Comparison of ENCODE assay signal across 8 cellular contexts in genomic region chr11:122808494-122808893, GRCh38. TPM values are rescaled to one million over a fixed set of nuclear protein-coding genes. Genes with fewer than 3 reads are reported as not detected.
DNase-seq lines count a peak whose midpoint lies in the region; ATAC-seq, FAIRE-seq and TF ChIP-seq lines count a peak whose summit lies in the region.

No MANE protein-coding gene starts in this region.

- ATAC-seq in HG03064 (IDR thresholded peaks at IDR 0.05; ENCODE audit: low read depth, unreplicated experiment): peak; percentile 71
- ATAC-seq in activated CD8-positive, alpha-beta T cell treated with anti-CD3 and anti-CD28 coated beads for 36 hours: peak; percentile 49

- no peaks in the 10 kb centered on the region for H3K27me3 Mint-ChIP-seq in activated CD8-positive, alpha-beta T cell treated with anti-CD3 and anti-CD28 coated beads for 36 hours
- H3K27me3 Mint-ChIP-seq in mesothelial cell of epicardium (ENCODE audit: low read depth): no peaks in the 10 kb centered on the region

- peak overlapping the region; percentile 55 for H3K4me3 Mint-ChIP-seq in activated CD8-positive, alpha-beta T cell treated with anti-CD3 and anti-CD28 coated beads for 36 hours
- no peak overlapping the region for H3K4me3 Mint-ChIP-seq in mesothelial cell of epicardium

- intact Hi-C loops in activated CD8-positive, alpha-beta T cell treated with anti-CD3 and anti-CD28 coated beads for 36 hours (cut with micrococcal nuclease): no loop called here

- no peak for FAIRE-seq in D721Med (lab: Jason Lieb, UNC)

- H3K36me3 ChIP-seq in H7 (replicated peaks; ENCODE audit: control insufficient read depth, insufficient read depth, low read length): no peaks in the 10 kb centered on the region

- POLR2A ChIA-PET in activated CD8-positive, alpha-beta T cell treated with anti-CD3 and anti-CD28 coated beads for 36 hours (lab: Charles Lee): interaction anchor here (0.6 to 2.1 kb wide), 6 partner anchors 13 to 93 kb away, joined by 3 to 10 read pairs (median 4); partner anchors contain the start of gene CRTAM

- H3K27me3 ChIP-seq in H7 (ENCODE audit: control insufficient read depth, insufficient read depth, low read length): no peaks in the 10 kb centered on the region

- TF ChIP-seq CTCF in activated CD8-positive, alpha-beta T cell treated with anti-CD3 and anti-CD28 coated beads for 36 hours (IDR thresholded peaks at IDR 0.05): no peak
- TF ChIP-seq CTCF in mesothelial cell of epicardium (IDR thresholded peaks at IDR 0.05; ENCODE audit: unreplicated experiment) (no peak), D721Med (IDR thresholded peaks at IDR 0.05; ENCODE audit: insufficient read depth, missing control alignments) (no peak)

- peak; percentile 35 for DNase-seq in stimulated activated CD4-positive, alpha-beta T cell treated with anti-CD3 and anti-CD28 coated beads, Interleukin-15, amount 100 ng/mL, for 24 hours
- DNase-seq in stimulated activated CD4-positive, alpha-beta T cell treated with anti-CD3 and anti-CD28 coated beads, Interleukin-12 subunit alpha, Interleukin-12 subunit beta, amount 100 ng/mL, for 4 hours: no peak
- DNase-seq in activated CD8-positive, alpha-beta T cell treated with anti-CD3 and anti-CD28 coated beads for 36 hours: peak; percentile 56
- DNase-seq in mesothelial cell of epicardium (ENCODE audit: low spot score in 2 of 2, unreplicated experiment in 2 of 2): no peak
- DNase-seq in H7: no peak
- DNase-seq in mesenteric fat pad (ENCODE audit: low spot score): no peak
- DNase-seq in D721Med (ENCODE audit: insufficient read length, low spot score): no peak

- CTCF ChIA-PET in activated CD8-positive, alpha-beta T cell treated with anti-CD3 and anti-CD28 coated beads for 36 hours (lab: Charles Lee): interaction anchor here (0.8 to 8.0 kb wide), 16 partner anchors 12 to 228 kb away, joined by 3 to 96 read pairs (median 5); partner anchors contain the start of gene CRTAM

- no peaks in the 10 kb centered on the region for H3K9me3 Mint-ChIP-seq in activated CD8-positive, alpha-beta T cell treated with anti-CD3 and anti-CD28 coated beads for 36 hours
- H3K9me3 Mint-ChIP-seq in mesothelial cell of epicardium: no peaks in the 10 kb centered on the region

- peaks cover 35% of the 10 kb centered on the region for H3K36me3 Mint-ChIP-seq in activated CD8-positive, alpha-beta T cell treated with anti-CD3 and anti-CD28 coated beads for 36 hours (ENCODE audit: low read depth)
- H3K36me3 Mint-ChIP-seq in mesothelial cell of epicardium: peaks cover 3% of the 10 kb centered on the region

- peak overlapping the region; percentile 76 for H3K27ac Mint-ChIP-seq in activated CD8-positive, alpha-beta T cell treated with anti-CD3 and anti-CD28 coated beads for 36 hours
- H3K27ac Mint-ChIP-seq in mesothelial cell of epicardium: peak overlapping the region; percentile 76

- no peak overlapping the region for H3K4me3 ChIP-seq in H7 (ENCODE audit: insufficient read depth, low read depth, low read length)

- peaks cover 65% of the 10 kb centered on the region for H3K4me1 Mint-ChIP-seq in activated CD8-positive, alpha-beta T cell treated with anti-CD3 and anti-CD28 coated beads for 36 hours (ENCODE audit: low read depth)
- peaks cover 35% of the 10 kb centered on the region for H3K4me1 Mint-ChIP-seq in mesothelial cell of epicardium

RNA-seq across cellular contexts. Expression of gene CRTAM, which starts 29.8 kb away (rescaled TPM):
- total RNA-seq in activated CD8-positive, alpha-beta T cell treated with anti-CD3 and anti-CD28 coated beads for 36 hours: 10 to 100 TPM; 21.1 to 21.5 TPM
- total RNA-seq in mesothelial cell of epicardium: not detected in 3 replicates
- 0.07 and 0.18 TPM in 2 replicates for total RNA-seq in H7 (2014; rRNA removed; shearing (Covaris generic))
- not detected for total RNA-seq in mesenteric fat pad

Comparison
In these comparisons a context has a peak if more than half of its experiments do, and no peak if none do; other contexts are left out.
1. DNase-seq: peak in stimulated activated CD4-positive, alpha-beta T cell treated with anti-CD3 and anti-CD28 coated beads, Interleukin-15, amount 100 ng/mL, for 24 hours (single experiment) and activated CD8-positive, alpha-beta T cell treated with anti-CD3 and anti-CD28 coated beads for 36 hours (single experiment); none in stimulated activated CD4-positive, alpha-beta T cell treated with anti-CD3 and anti-CD28 coated beads, Interleukin-12 subunit alpha, Interleukin-12 subunit beta, amount 100 ng/mL, for 4 hours (single experiment), mesothelial cell of epicardium (0 of 2), H7 (single experiment), mesenteric fat pad (single experiment) and D721Med (single experiment).
2. RNA of gene CRTAM, which starts 29.8 kb away (total RNA-seq): 21.1 to 21.5 TPM in activated CD8-positive, alpha-beta T cell treated with anti-CD3 and anti-CD28 coated beads for 36 hours; not detected in mesenteric fat pad (single experiment), 0.07 to 0.18 TPM in H7 and not detected in mesothelial cell of epicardium; every median in the first group is over 10 times any median in the second.